In genomic region chr12:62191747-62192485, GRCh38 we compare ENCODE assay signal across 8 cellular contexts.
DNase-seq lines count a peak whose midpoint lies in the region; ATAC-seq and TF ChIP-seq lines count a peak whose summit lies in the region.

No MANE protein-coding gene starts in this region.

- no peak for TF ChIP-seq POLR2A in body of pancreas (IDR thresholded peaks at IDR 0.05)

- no peaks in the 10 kb centered on the region for H3K9me3 ChIP-seq in body of pancreas

- no peaks in the 10 kb centered on the region for H3K36me3 ChIP-seq in body of pancreas (replicated peaks in 1 of 2; ENCODE audit: insufficient read depth in 1 of 2, low read depth in 2 of 2)

- DNase-seq in GM10266 (ENCODE audit: extremely low spot score) (peak; percentile 6), NCI-H748 (lab: John Stamatoyannopoulos, UW; ENCODE audit: unreplicated experiment) (peak; percentile 82), body of pancreas (peak; percentile 6 to 16 (median 12)), left kidney (ENCODE audit: low read depth, low spot score) (peak; percentile 56), GF-D8 (lab: John Stamatoyannopoulos, UW) (no peak)
- DNase-seq in stimulated activated CD4-positive, alpha-beta T cell treated with anti-CD3 and anti-CD28 coated beads, Interleukin-4, amount 100 ng/mL, for 1 hour = peak; percentile 15

- TF ChIP-seq CTCF in GM10266 (IDR thresholded peaks at IDR 0.05; ENCODE audit: control insufficient read depth, insufficient read depth, low read depth, missing control alignments) (no peak), body of pancreas (IDR thresholded peaks at IDR 0.05) (no peak)

- no peak overlapping the region for H3K4me3 ChIP-seq in body of pancreas

- 0 to 2% methylated on average over 35 to 44 of the region's 46 CpGs for WGBS in body of pancreas, 2 donors

- H3K4me1 ChIP-seq in body of pancreas = peaks cover 25% of the 10 kb centered on the region

- ATAC-seq in body of pancreas (peak; percentile 36), HG02970 (IDR thresholded peaks at IDR 0.05; ENCODE audit: low FRiP score, unreplicated experiment) (no peak), HG02973 (IDR thresholded peaks at IDR 0.05; ENCODE audit: unreplicated experiment) (no peak)

- H3K27ac ChIP-seq in body of pancreas = no peak overlapping the region

- peaks cover 4 to 15% of the 10 kb centered on the region in 2 donors for H3K27me3 ChIP-seq in body of pancreas

- intact Hi-C loops in body of pancreas (cut with DNase I) = no loop called here
